Comparison of ENCODE assay signal across 8 cellular contexts in genomic region chr1:46442317-46443161, GRCh38. TPM values are rescaled to one million over a fixed set of nuclear protein-coding genes. Genes with fewer than 3 reads are reported as not detected.
DNase-seq lines count a peak whose midpoint lies in the region; ATAC-seq, FAIRE-seq and TF ChIP-seq lines count a peak whose summit lies in the region.

No MANE protein-coding gene starts in this region.

- intact Hi-C loops in activated CD8-positive, alpha-beta T cell treated with anti-CD3 and anti-CD28 coated beads for 36 hours (cut with micrococcal nuclease): no loop called here

- H3K79me2 ChIP-seq in mesendoderm (ENCODE audit: control insufficient read depth, insufficient read depth, low read length): no peaks in the 10 kb centered on the region

- no peak overlapping the region for H4K5ac ChIP-seq in mesendoderm (ENCODE audit: low read length)

- H3K9me3 Mint-ChIP-seq in activated CD8-positive, alpha-beta T cell treated with anti-CD3 and anti-CD28 coated beads for 36 hours: no peaks in the 10 kb centered on the region

- DNase-seq in 8988T: peak; percentile 61
- peak; percentile 54 for DNase-seq in GM12891 (ENCODE audit: insufficient read length, low spot score)
- DNase-seq in NCI-H526 (lab: John Stamatoyannopoulos, UW): peak; percentile 77 to 90
- peak; percentile 86 for DNase-seq in activated CD8-positive, alpha-beta T cell treated with anti-CD3 and anti-CD28 coated beads for 36 hours
- DNase-seq in effector CD8-positive, alpha-beta T cell (lab: John Stamatoyannopoulos, UW): peak; percentile 59
- DNase-seq in mesendoderm: peak; percentile 97
- DNase-seq in stimulated activated CD8-positive, alpha-beta memory T cell treated with anti-CD3 and anti-CD28 coated beads, Interleukin-15, amount 100 ng/mL, for 1 hour (ENCODE audit: low read depth): peak; percentile 34

- H2BK5ac ChIP-seq in mesendoderm (ENCODE audit: low read length): no peak overlapping the region

- POLR2A ChIA-PET in activated CD8-positive, alpha-beta T cell treated with anti-CD3 and anti-CD28 coated beads for 36 hours (lab: Charles Lee): no interaction called here

- peak overlapping the region; percentile 40 for H3K27ac Mint-ChIP-seq in activated CD8-positive, alpha-beta T cell treated with anti-CD3 and anti-CD28 coated beads for 36 hours

- H3K56ac ChIP-seq in mesendoderm (ENCODE audit: low read length): peak overlapping the region; percentile 77

- H3K27me3 Mint-ChIP-seq in activated CD8-positive, alpha-beta T cell treated with anti-CD3 and anti-CD28 coated beads for 36 hours: peaks cover 18% of the 10 kb centered on the region

- H3K27me3 ChIP-seq in mesendoderm (ENCODE audit: insufficient read depth, low read length, poor library complexity): peaks cover 6% of the 10 kb centered on the region

- CTCF ChIA-PET in activated CD8-positive, alpha-beta T cell treated with anti-CD3 and anti-CD28 coated beads for 36 hours (lab: Charles Lee): interaction anchor here (0.7 to 4.4 kb wide), 18 partner anchors 9 to 235 kb away, joined by 3 to 26 read pairs (median 4); partner anchors contain the start of gene KNCN

- no peak overlapping the region for H4K8ac ChIP-seq in mesendoderm (ENCODE audit: low read depth, low read length)

- H3K27ac ChIP-seq in mesendoderm (ENCODE audit: low read depth, low read length): no peak overlapping the region

- H3K4ac ChIP-seq in mesendoderm (ENCODE audit: low read depth, low read length): no peak overlapping the region

- no peak overlapping the region for H3K23ac ChIP-seq in mesendoderm (ENCODE audit: low read length)

- H2BK120ac ChIP-seq in mesendoderm (ENCODE audit: low read depth, low read length): no peak overlapping the region

- peak overlapping the region; percentile 63 for H3K9ac ChIP-seq in mesendoderm (ENCODE audit: low read length)

- H3K4me2 ChIP-seq in mesendoderm (ENCODE audit: low read length): peak overlapping the region; percentile 90

- WGBS in mesendoderm (ENCODE audit: extremely low coverage, insufficient coverage, low lambda C conversion rate): no CpG with 5 or more reads among the region's 25 CpGs

- no peaks in the 10 kb centered on the region for H3K36me3 ChIP-seq in mesendoderm (ENCODE audit: control insufficient read depth, insufficient read depth, low read length)

- ATAC-seq in HG03135 (IDR thresholded peaks at IDR 0.05; ENCODE audit: unreplicated experiment): peak; percentile 62
- peak; percentile 86 for ATAC-seq in activated CD8-positive, alpha-beta T cell treated with anti-CD3 and anti-CD28 coated beads for 36 hours

- TF ChIP-seq POLR2A in GM12891 (IDR thresholded peaks at IDR 0.05; ENCODE audit: low read depth, low read length): no peak

- peaks cover 10% of the 10 kb centered on the region for H3K4me1 Mint-ChIP-seq in activated CD8-positive, alpha-beta T cell treated with anti-CD3 and anti-CD28 coated beads for 36 hours (ENCODE audit: low read depth)

- FAIRE-seq in GM12891 (lab: Jason Lieb, UNC): peak; percentile 81

- H3K18ac ChIP-seq in mesendoderm (ENCODE audit: low read length): no peak overlapping the region

- H2AK5ac ChIP-seq in mesendoderm (ENCODE audit: low read length): no peak overlapping the region

- no peak overlapping the region for H3K4me3 ChIP-seq in mesendoderm (ENCODE audit: low read length)

- H3K36me3 Mint-ChIP-seq in activated CD8-positive, alpha-beta T cell treated with anti-CD3 and anti-CD28 coated beads for 36 hours (ENCODE audit: low read depth): no peaks in the 10 kb centered on the region

- H3K4me3 Mint-ChIP-seq in activated CD8-positive, alpha-beta T cell treated with anti-CD3 and anti-CD28 coated beads for 36 hours: peak overlapping the region; percentile 79

- no peak overlapping the region for H2BK15ac ChIP-seq in mesendoderm (replicated peaks; ENCODE audit: low read depth)

- no peaks in the 10 kb centered on the region for H3K4me1 ChIP-seq in mesendoderm (ENCODE audit: control insufficient read depth, low read depth, low read length)

- peak; percentile 99 for TF ChIP-seq CTCF in activated CD8-positive, alpha-beta T cell treated with anti-CD3 and anti-CD28 coated beads for 36 hours (IDR thresholded peaks at IDR 0.05)

- no peaks in the 10 kb centered on the region for H3K79me1 ChIP-seq in mesendoderm (ENCODE audit: low read length)

TF ChIP-seq in GM12891, 5 proteins besides CTCF, POLR2A, EP300 and RAD21:
- TF ChIP-seq TAF1 (IDR thresholded peaks at IDR 0.05; ENCODE audit: low read depth, low read length) (no peak), PAX5 (IDR thresholded peaks at IDR 0.05; ENCODE audit: insufficient read depth, low read length, severe bottlenecking) (no peak), POLR2AphosphoS5 (IDR thresholded peaks at IDR 0.05; ENCODE audit: low read depth, low read length) (no peak), SPI1 (IDR thresholded peaks at IDR 0.05; ENCODE audit: low read depth, low read length) (no peak), POU2F2 (IDR thresholded peaks at IDR 0.05; ENCODE audit: low read depth, low read length) (no peak)

RNA-seq across cellular contexts. Expression of gene DMBX1, which starts 47.1 kb away (rescaled TPM):
- not detected for polyA plus RNA-seq in GM12891 (2012; ENCODE audit: low read depth, missing spikeins)
- total RNA-seq in activated CD8-positive, alpha-beta T cell treated with anti-CD3 and anti-CD28 coated beads for 36 hours: under 1 TPM in 1 of 2 experiments, not detected in 1; 0.09 TPM
- 0.03 TPM for polyA plus RNA-seq in mesendoderm (2013, experiment 1 of 2)
- 0.03 TPM for polyA plus RNA-seq in mesendoderm (2013, experiment 2 of 2)

RNA-seq across cellular contexts. Expression of gene FAAH, which starts 48.4 kb away (rescaled TPM):
- polyA plus RNA-seq in GM12891 (2012; ENCODE audit: low read depth, missing spikeins): 0.55 TPM
- total RNA-seq in activated CD8-positive, alpha-beta T cell treated with anti-CD3 and anti-CD28 coated beads for 36 hours: 1 to 10 TPM; 3.0 to 4.7 TPM
- 3.3 TPM for polyA plus RNA-seq in mesendoderm (2013, experiment 1 of 2)
- 3.3 TPM for polyA plus RNA-seq in mesendoderm (2013, experiment 2 of 2)

Comparison
In these comparisons a context has a peak if more than half of its experiments do, and no peak if none do; other contexts are left out.
1. DNase-seq: peak in every context shown above with its lines; median percentile 97 in mesendoderm; 86 in activated CD8-positive, alpha-beta T cell treated with anti-CD3 and anti-CD28 coated beads for 36 hours; 84 in NCI-H526; 61 in 8988T; 59 in effector CD8-positive, alpha-beta T cell; 54 in GM12891; 34 in stimulated activated CD8-positive, alpha-beta memory T cell treated with anti-CD3 and anti-CD28 coated beads, Interleukin-15, amount 100 ng/mL, for 1 hour.